1 cellular context compared by ENCODE assay signal in genomic region chr7:92461027-92462003, GRCh38.
TF ChIP-seq lines count a peak whose summit lies in the region.

No MANE protein-coding gene starts in this region.

TF ChIP-seq in endothelial cell of umbilical vein, 7 proteins besides CTCF, POLR2A, EP300 and RAD21:
- TF ChIP-seq MYC (IDR thresholded peaks at IDR 0.05; ENCODE audit: low read depth, low read length) (no peak), JUN (IDR thresholded peaks at IDR 0.05; ENCODE audit: borderline replicate concordance, insufficient read depth, insufficient read length, low read depth) (no peak), GATA2 (IDR thresholded peaks at IDR 0.05; ENCODE audit: insufficient read depth, insufficient read length, low read depth, low read length) (no peak), MAX (IDR thresholded peaks at IDR 0.05; ENCODE audit: insufficient read depth, insufficient read length) (no peak), POLR2AphosphoS5 (IDR thresholded peaks at IDR 0.05; ENCODE audit: insufficient read depth, low read depth, low read length) (no peak)
